ENCODE assay signal across 8 cellular contexts in the genomic region with DNA sequence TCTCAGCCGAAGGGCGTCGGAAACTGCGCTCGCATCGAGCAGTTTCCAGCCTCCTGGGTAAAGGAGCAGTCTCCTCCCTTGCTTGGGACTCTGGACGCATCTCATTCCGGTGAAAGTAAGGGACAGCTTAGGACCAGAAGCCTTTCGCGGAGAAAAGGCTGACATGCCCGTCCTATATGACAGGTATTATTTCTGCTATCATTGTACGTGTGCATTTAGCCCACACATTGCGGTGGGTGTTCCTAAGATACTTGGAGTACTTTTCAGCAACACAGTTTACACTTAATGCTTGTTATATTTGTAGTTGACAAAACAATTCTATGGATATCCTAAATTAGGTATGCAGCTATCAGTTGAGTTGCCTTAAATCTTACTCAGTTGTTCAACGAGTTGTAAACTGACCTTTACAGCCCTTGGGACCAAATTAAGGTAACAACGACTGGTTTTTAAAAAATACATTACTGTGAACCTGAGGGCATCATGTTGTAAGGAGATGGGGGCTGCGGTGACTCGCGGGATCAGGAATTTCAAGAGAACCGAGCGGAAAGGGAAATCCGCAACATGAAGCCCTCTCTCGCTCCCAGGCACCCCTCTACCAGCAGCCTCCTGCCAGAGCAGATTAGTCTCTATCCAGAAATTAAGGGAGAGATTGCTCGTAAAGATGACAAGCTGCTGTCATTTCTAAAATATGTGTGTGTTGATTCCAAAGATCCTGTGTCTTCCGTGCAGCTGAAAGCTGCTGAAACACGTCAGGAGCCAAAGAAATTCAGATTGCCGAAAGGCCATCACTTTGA.
DNase-seq lines count a peak whose midpoint lies in the region; ATAC-seq lines count a peak whose summit lies in the region.

No MANE protein-coding gene starts in this region.

- no peaks in the 10 kb centered on the region for H3K9me3 Mint-ChIP-seq in activated naive CD8-positive, alpha-beta T cell (ENCODE audit: low read depth)

- peak overlapping the region; percentile 41 for H3K9ac ChIP-seq in iPS-15b (ENCODE audit: low read depth, low read length)

- no peaks in the 10 kb centered on the region for H3K27me3 Mint-ChIP-seq in activated naive CD8-positive, alpha-beta T cell

- no peaks in the 10 kb centered on the region for H3K9me3 ChIP-seq in iPS-15b (ENCODE audit: control insufficient read depth, insufficient read depth, low read length)

- H3K36me3 Mint-ChIP-seq in activated naive CD8-positive, alpha-beta T cell, result no peaks in the 10 kb centered on the region

- DNase-seq in NCI-H2171 treated with DMSO at 0.1 percent for 48 hours (lab: John Stamatoyannopoulos, UW) (peak; percentile 19), NCI-H2171 (lab: John Stamatoyannopoulos, UW) (no peak), NCI-H187 (lab: John Stamatoyannopoulos, UW) (no peak)

- H3K27ac ChIP-seq in skin epidermis, result peak overlapping the region in 20 of 21 experiments; percentile 23 to 98 (median 89)

- H3K4me3 ChIP-seq in iPS-15b (ENCODE audit: low read depth, low read length) (peak overlapping the region; percentile 94), skin epidermis (peak overlapping the region; percentile 78 to 98 (median 85))

- no peaks in the 10 kb centered on the region for H3K27me3 ChIP-seq in iPS-15b (ENCODE audit: control insufficient read depth, insufficient read depth, low read length)

- no peaks in the 10 kb centered on the region for H3K4me1 ChIP-seq in iPS-15b (ENCODE audit: control insufficient read depth, insufficient read depth, low read length)

- peaks cover 59% of the 10 kb centered on the region for H3K4me1 Mint-ChIP-seq in activated naive CD8-positive, alpha-beta T cell (ENCODE audit: low read depth)

- H3K27ac Mint-ChIP-seq in activated naive CD8-positive, alpha-beta T cell, result peak overlapping the region; percentile 99

- peak overlapping the region; percentile 99 for H3K4me3 Mint-ChIP-seq in activated naive CD8-positive, alpha-beta T cell

- no peaks in the 10 kb centered on the region for H3K36me3 ChIP-seq in iPS-15b (ENCODE audit: control insufficient read depth, insufficient read depth, low read length)

- peak; percentile 23 for ATAC-seq in HG03442 (IDR thresholded peaks at IDR 0.05; ENCODE audit: unreplicated experiment)
- ATAC-seq in HG03108 (IDR thresholded peaks at IDR 0.05; ENCODE audit: unreplicated experiment), result no peak
